7 cellular contexts compared by ENCODE assay signal in genomic region chr14:69260979-69261605, GRCh38. TPM values are rescaled to one million over a fixed set of nuclear protein-coding genes. Genes with fewer than 3 reads are reported as not detected.
DNase-seq lines count a peak whose midpoint lies in the region; FAIRE-seq and TF ChIP-seq lines count a peak whose summit lies in the region.

No MANE protein-coding gene starts in this region.

- no peaks in the 10 kb centered on the region for H3K79me2 ChIP-seq in MM.1S (ENCODE audit: low read length)

- peak overlapping the region; percentile 51 for H3K4me3 Mint-ChIP-seq in activated naive CD4-positive, alpha-beta T cell treated with anti-CD3 and anti-CD28 coated beads, Interleukin-2, amount 50 U/mL, for 24 hours

- H3K9me3 ChIP-seq in MM.1S (replicated peaks; ENCODE audit: insufficient read depth, low read length) (no peaks in the 10 kb centered on the region), right atrium auricular region (no peaks in the 10 kb centered on the region), skeletal muscle satellite cell (replicated peaks; ENCODE audit: low read length) (no peaks in the 10 kb centered on the region)

- H3K4me2 ChIP-seq in MM.1S (ENCODE audit: low read depth, low read length) (peak overlapping the region; percentile 77), skeletal muscle satellite cell (ENCODE audit: low read length) (peak overlapping the region; percentile 91)

- FAIRE-seq in GM12891 (lab: Jason Lieb, UNC), result peak; percentile 85

- H3K27me3 ChIP-seq in MM.1S (replicated peaks; ENCODE audit: insufficient read depth, low read length), result no peaks in the 10 kb centered on the region
- no peaks in the 10 kb centered on the region for H3K27me3 ChIP-seq in right atrium auricular region
- H3K27me3 ChIP-seq in skeletal muscle satellite cell (ENCODE audit: control insufficient read depth, insufficient read depth, low read length), result peaks cover 27% of the 10 kb centered on the region

- H2AFZ ChIP-seq in MM.1S (ENCODE audit: low read length), result 0 out of 2 replicates have a peak overlapping the region, but pooled peaks have one; percentile 45

- H3K4me3 ChIP-seq in MM.1S (ENCODE audit: low read length), result peak overlapping the region; percentile 52
- peak overlapping the region; percentile 64 to 70 for H3K4me3 ChIP-seq in right atrium auricular region
- peak overlapping the region; percentile 68 for H3K4me3 ChIP-seq in skeletal muscle satellite cell (ENCODE audit: low read length)

- TF ChIP-seq POLR2A in GM12891 (IDR thresholded peaks at IDR 0.05; ENCODE audit: low read depth, low read length), result no peak

- H4K20me1 ChIP-seq in MM.1S (ENCODE audit: insufficient read depth, low read length), result no peaks in the 10 kb centered on the region

- peaks cover 9% of the 10 kb centered on the region for H3K4me1 Mint-ChIP-seq in activated naive CD4-positive, alpha-beta T cell treated with anti-CD3 and anti-CD28 coated beads, Interleukin-2, amount 50 U/mL, for 24 hours

- H3K9me2 ChIP-seq in MM.1S (replicated peaks; ENCODE audit: insufficient read depth, low read length), result no peaks in the 10 kb centered on the region

- H3F3A ChIP-seq in MM.1S (ENCODE audit: insufficient read depth, low read length), result no peaks in the 10 kb centered on the region

- H3K27me3 Mint-ChIP-seq in activated naive CD4-positive, alpha-beta T cell treated with anti-CD3 and anti-CD28 coated beads, Interleukin-2, amount 50 U/mL, for 24 hours, result peaks cover 33% of the 10 kb centered on the region

- no peak overlapping the region for H3K9ac ChIP-seq in MM.1S (ENCODE audit: low read length)
- no peak overlapping the region for H3K9ac ChIP-seq in skeletal muscle satellite cell (ENCODE audit: low read depth, low read length)

- H3K9me3 Mint-ChIP-seq in activated naive CD4-positive, alpha-beta T cell treated with anti-CD3 and anti-CD28 coated beads, Interleukin-2, amount 50 U/mL, for 24 hours, result no peaks in the 10 kb centered on the region

- H3K27ac Mint-ChIP-seq in activated naive CD4-positive, alpha-beta T cell treated with anti-CD3 and anti-CD28 coated beads, Interleukin-2, amount 50 U/mL, for 24 hours, result no peak overlapping the region

- H3K36me3 ChIP-seq in MM.1S (replicated peaks; ENCODE audit: insufficient read depth, low read length) (no peaks in the 10 kb centered on the region), right atrium auricular region (no peaks in the 10 kb centered on the region), skeletal muscle satellite cell (ENCODE audit: insufficient read depth, low read length) (no peaks in the 10 kb centered on the region)

- no peaks in the 10 kb centered on the region for H3K4me1 ChIP-seq in MM.1S (ENCODE audit: low read length)
- H3K4me1 ChIP-seq in right atrium auricular region, result peaks cover 0 to 64% of the 10 kb centered on the region in 2 donors
- H3K4me1 ChIP-seq in skeletal muscle satellite cell (ENCODE audit: control insufficient read depth, insufficient read depth, low read length), result peaks cover 41% of the 10 kb centered on the region

- peak; percentile 93 for DNase-seq in GM12891 (ENCODE audit: insufficient read length, low spot score)
- peak; percentile 25 for DNase-seq in MM.1S
- no peak for DNase-seq in right atrium auricular region (ENCODE audit: low spot score)
- DNase-seq in NCI-H446 treated with DMSO at 0.1 percent for 48 hours (lab: John Stamatoyannopoulos, UW), result no peak
- no peak for DNase-seq in NCI-H226

- peaks cover 3% of the 10 kb centered on the region for H3K36me3 Mint-ChIP-seq in activated naive CD4-positive, alpha-beta T cell treated with anti-CD3 and anti-CD28 coated beads, Interleukin-2, amount 50 U/mL, for 24 hours

- TF ChIP-seq CTCF in MM.1S (IDR thresholded peaks at IDR 0.05; ENCODE audit: low read length) (peak; percentile 51), right atrium auricular region (IDR thresholded peaks at IDR 0.05) (peak; percentile 84 to 97)

- H3K27ac ChIP-seq in MM.1S (ENCODE audit: low read length) (no peak overlapping the region), right atrium auricular region (peak overlapping the region; percentile 80 to 91)

TF ChIP-seq in GM12891, 5 proteins besides CTCF, POLR2A, EP300 and RAD21:
- TF ChIP-seq TAF1 (IDR thresholded peaks at IDR 0.05; ENCODE audit: low read depth, low read length) (no peak), POU2F2 (IDR thresholded peaks at IDR 0.05; ENCODE audit: low read depth, low read length) (no peak), POLR2AphosphoS5 (IDR thresholded peaks at IDR 0.05; ENCODE audit: low read depth, low read length) (no peak), PAX5 (IDR thresholded peaks at IDR 0.05; ENCODE audit: insufficient read depth, low read length, severe bottlenecking) (no peak), SPI1 (IDR thresholded peaks at IDR 0.05; ENCODE audit: low read depth, low read length) (no peak)

RNA-seq across cellular contexts. Expression of gene GALNT16, which starts 1.1 kb away (rescaled TPM):
- polyA plus RNA-seq in GM12891 (2012; ENCODE audit: low read depth, missing spikeins), result 0.14 TPM
- total RNA-seq in right atrium auricular region, result 10 to 100 TPM; 17.9 to 56.8 TPM
- under 0.01 and 0.87 TPM in 2 replicates for total RNA-seq in skeletal muscle satellite cell (2012; rRNA removed)

Comparison
In these comparisons a context has a peak if more than half of its experiments do, and no peak if none do; other contexts are left out.
1. DNase-seq: peak in GM12891 (single experiment) and MM.1S (single experiment); none in right atrium auricular region (single experiment), NCI-H446 treated with DMSO at 0.1 percent for 48 hours (single experiment) and NCI-H226 (single experiment).
2. Peak in every context shown above with its lines, with median percentiles within 50 percentile points of each other: H3K4me3 ChIP-seq.